Comparison of ENCODE assay signal across 21 cellular contexts in genomic region chr2:143909577-143909976, GRCh38.
"Had no signal": no experiment of that assay in that cellular context is flagged by ENCODE, and none has a peak within 500 bp of the region (broad histone marks: within the 10 kb centered on the region; RNA-seq: fewer than 3 reads in every experiment).

No MANE protein-coding gene starts in this region.

- H3K27ac ChIP-seq: coronary artery, psoas muscle, right lobe of liver, suprapubic skin, thyroid gland, upper lobe of left lung, uterus had no signal

- H3K27ac Mint-ChIP-seq: endodermal cell; nephron; stimulated activated effector memory CD8-positive, alpha-beta T cell treated with anti-CD3 and anti-CD28 coated beads, Interleukin-12 subunit alpha, Interleukin-12 subunit beta, amount 100 ng/mL, for 72 hours had no signal

- H3K4me1 ChIP-seq: psoas muscle, right lobe of liver, suprapubic skin, thyroid gland, upper lobe of left lung, uterus had no signal

- H3K9me3 ChIP-seq: psoas muscle, right lobe of liver, suprapubic skin, thyroid gland, upper lobe of left lung, uterus had no signal

- H3K27me3 ChIP-seq: right lobe of liver, suprapubic skin, thyroid gland, upper lobe of left lung, uterus had no signal

- H3K36me3 ChIP-seq: right lobe of liver, suprapubic skin, thyroid gland, upper lobe of left lung, uterus had no signal

- H3K4me1 Mint-ChIP-seq: stimulated activated effector memory CD8-positive, alpha-beta T cell treated with anti-CD3 and anti-CD28 coated beads, Interleukin-12 subunit alpha, Interleukin-12 subunit beta, amount 100 ng/mL, for 72 hours had no signal

- H3K9me3 Mint-ChIP-seq: endodermal cell; stimulated activated effector memory CD8-positive, alpha-beta T cell treated with anti-CD3 and anti-CD28 coated beads, Interleukin-12 subunit alpha, Interleukin-12 subunit beta, amount 100 ng/mL, for 72 hours had no signal

- H3K4me3 Mint-ChIP-seq: endodermal cell; nephron; stimulated activated effector memory CD8-positive, alpha-beta T cell treated with anti-CD3 and anti-CD28 coated beads, Interleukin-12 subunit alpha, Interleukin-12 subunit beta, amount 100 ng/mL, for 72 hours had no signal

- H3K36me3 Mint-ChIP-seq: stimulated activated effector memory CD8-positive, alpha-beta T cell treated with anti-CD3 and anti-CD28 coated beads, Interleukin-12 subunit alpha, Interleukin-12 subunit beta, amount 100 ng/mL, for 72 hours had no signal

- DNase-seq: effector CD4-positive, alpha-beta T cell; endodermal cell; erythroblast; foreskin melanocyte; head of caudate nucleus; hippocampal formation; kidney glomerular epithelial cell; psoas muscle; retina; right lobe of liver; stimulated activated CD4-positive, alpha-beta T cell treated with anti-CD3 and anti-CD28 coated beads, Interleukin-4, amount 100 ng/mL, for 1 hour; stimulated activated CD8-positive, alpha-beta memory T cell treated with anti-CD3 and anti-CD28 coated beads, Interleukin-4, amount 100 ng/mL, for 48 hours; stimulated activated naive CD8-positive, alpha-beta T cell treated with anti-CD3 and anti-CD28 coated beads, Interleukin-15, Interleukin-2, amounts not matched to agents 100 U/mL and 50 U/mL, for 24 hours; thyroid gland; upper lobe of left lung; uterus had no signal

- FAIRE-seq: endothelial cell of umbilical vein had no signal

- H3K4me3 ChIP-seq: coronary artery, psoas muscle, right lobe of liver, suprapubic skin, thyroid gland, uterus had no signal
